In the genomic region with DNA sequence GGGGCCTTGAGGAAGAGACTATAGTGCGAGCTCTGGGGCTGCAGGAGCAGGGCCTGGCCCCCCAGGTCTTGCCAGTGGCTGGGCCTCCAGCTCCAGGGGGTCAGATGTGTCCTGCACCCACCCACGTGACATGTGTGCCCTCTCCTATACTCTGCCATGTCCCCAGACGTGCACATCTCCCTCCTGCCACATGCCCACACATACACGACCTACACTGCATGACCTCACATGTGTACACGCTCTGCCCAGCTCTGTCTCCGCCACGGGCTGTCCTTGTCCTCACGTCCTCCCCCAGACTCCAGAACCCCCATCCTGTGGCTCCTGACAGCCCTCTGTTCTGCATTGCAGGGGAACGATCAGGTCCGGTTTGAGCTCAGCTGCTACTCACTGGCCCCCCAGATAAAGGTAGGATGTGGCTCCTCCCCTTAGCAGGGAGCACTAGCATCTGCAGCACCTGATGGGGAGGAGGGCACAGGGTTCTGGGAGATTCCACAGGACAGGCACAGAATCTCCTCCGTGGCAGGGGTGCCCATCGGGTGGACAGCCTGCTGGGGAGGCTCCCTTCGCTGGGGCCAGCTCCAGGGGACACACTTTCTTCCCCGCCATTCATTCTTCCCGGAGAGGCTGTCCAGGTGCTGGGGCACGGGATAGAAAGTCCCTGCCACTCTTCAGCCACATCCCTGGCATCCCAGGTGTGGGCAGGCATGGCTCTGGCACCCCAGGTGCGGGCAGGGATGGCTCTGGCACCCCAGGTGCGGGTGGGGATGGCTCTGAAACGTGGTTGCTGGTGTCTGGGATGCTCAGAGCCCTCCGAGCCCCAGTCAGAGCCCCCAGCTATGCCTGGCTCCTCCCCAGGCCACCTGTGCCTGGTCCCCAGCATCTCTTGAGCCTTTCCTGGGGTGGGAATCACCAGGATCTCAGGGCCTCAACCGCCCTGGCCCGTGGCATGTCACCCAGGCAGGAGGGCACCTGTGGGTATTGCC, we compare ENCODE assay signal across 17 cellular contexts. TPM values are rescaled to one million over a fixed set of nuclear protein-coding genes. Genes with fewer than 3 reads are reported as not detected.
A peak's percentile ranks its signal among the peaks of the same experiment; 100 is the strongest.
DNase-seq lines count a peak whose midpoint lies in the region; ATAC-seq, FAIRE-seq and TF ChIP-seq lines count a peak whose summit lies in the region.
"Had no signal": no experiment of that assay in that cellular context is flagged by ENCODE, and none has a peak within 500 bp of the region (broad histone marks: within the 10 kb centered on the region; RNA-seq: fewer than 3 reads in every experiment).

No MANE protein-coding gene starts in this region.

- H3K9me3 ChIP-seq in kidney (ENCODE audit: control insufficient read depth in 1 of 2, low read length in 2 of 2) = no peaks in the 10 kb centered on the region

- H3K9me3 Mint-ChIP-seq in natural killer cell treated with Interleukin-12 subunit alpha and Interleukin-12 subunit beta and Interleukin-15 and Interleukin-18, amount 100 ng/mL, for 72 hours = no peaks in the 10 kb centered on the region
- H3K9me3 Mint-ChIP-seq in natural killer cell (no peaks in the 10 kb centered on the region), neural crest cell (no peaks in the 10 kb centered on the region)
- H3K9me3 Mint-ChIP-seq: CD4-positive, alpha-beta T cell; H9 had no signal

- H3K4me3 Mint-ChIP-seq in natural killer cell treated with Interleukin-12 subunit alpha and Interleukin-12 subunit beta and Interleukin-15 and Interleukin-18, amount 100 ng/mL, for 72 hours = no peak overlapping the region
- H3K4me3 Mint-ChIP-seq in natural killer cell (no peak overlapping the region), neural crest cell (no peak overlapping the region)
- H3K4me3 Mint-ChIP-seq: B cell; CD4-positive, alpha-beta T cell; H9 had no signal

- H3K36me3 ChIP-seq in kidney (ENCODE audit: control insufficient read depth in 1 of 2, insufficient read depth in 2 of 2, low read length in 2 of 2) = peaks cover 0 to 21% of the 10 kb centered on the region in 2 donors
- no peaks in the 10 kb centered on the region; the same call in 1 of the 2 replicates for H3K36me3 ChIP-seq in H7 (replicated peaks; ENCODE audit: control insufficient read depth, insufficient read depth, low read length)

- H3K36me3 Mint-ChIP-seq in natural killer cell treated with Interleukin-12 subunit alpha and Interleukin-12 subunit beta and Interleukin-15 and Interleukin-18, amount 100 ng/mL, for 72 hours = no peaks in the 10 kb centered on the region
- H3K36me3 Mint-ChIP-seq in natural killer cell (no peaks in the 10 kb centered on the region), neural crest cell (ENCODE audit: low read depth) (no peaks in the 10 kb centered on the region)

- H3K4me3 ChIP-seq in kidney (ENCODE audit: low read length in 2 of 2) (no peak overlapping the region), H7 (ENCODE audit: insufficient read depth, low read depth, low read length) (no peak overlapping the region)
- H3K4me3 ChIP-seq: GM23248 had no signal

- H3K27me3 ChIP-seq in H7 (ENCODE audit: control insufficient read depth, insufficient read depth, low read length) = no peaks in the 10 kb centered on the region; the same call in 1 of the 2 replicates

- peaks cover 0 to 4% of the 10 kb centered on the region in 2 donors for H3K4me1 ChIP-seq in kidney (ENCODE audit: control insufficient read depth in 1 of 2, insufficient read depth in 1 of 2, low read depth in 1 of 2, low read length in 2 of 2)

- H3K27me3 Mint-ChIP-seq in natural killer cell treated with Interleukin-12 subunit alpha and Interleukin-12 subunit beta and Interleukin-15 and Interleukin-18, amount 100 ng/mL, for 72 hours = peaks cover 8 to 20% of the 10 kb centered on the region in 2 donors
- H3K27me3 Mint-ChIP-seq in natural killer cell (ENCODE audit: low read depth in 2 of 2) (peaks cover 8 to 17% of the 10 kb centered on the region in 2 donors), neural crest cell (ENCODE audit: low read depth) (peaks cover 33% of the 10 kb centered on the region)

- no peaks in the 10 kb centered on the region for H3K4me1 Mint-ChIP-seq in natural killer cell treated with Interleukin-12 subunit alpha and Interleukin-12 subunit beta and Interleukin-15 and Interleukin-18, amount 100 ng/mL, for 72 hours (ENCODE audit: low read depth in 2 of 2)
- H3K4me1 Mint-ChIP-seq in natural killer cell (no peaks in the 10 kb centered on the region), neural crest cell (peaks cover 33% of the 10 kb centered on the region)
- H3K4me1 Mint-ChIP-seq: B cell had no signal

- no peak for ATAC-seq in natural killer cell treated with Interleukin-12 subunit alpha and Interleukin-12 subunit beta and Interleukin-15 and Interleukin-18, amount 100 ng/mL, for 72 hours
- ATAC-seq in natural killer cell = no peak

- TF ChIP-seq CTCF in natural killer cell (IDR thresholded peaks at IDR 0.05) (no peak), kidney (IDR thresholded peaks at IDR 0.05; ENCODE audit: borderline replicate concordance, extremely low read depth, insufficient read depth) (no peak), neural crest cell (conservative IDR thresholded peaks at IDR 0.05) (no peak)

- H3K9ac ChIP-seq in kidney (ENCODE audit: low read length in 2 of 2) = no peak overlapping the region
- H3K9ac ChIP-seq: GM23248 had no signal

- intact Hi-C loops in natural killer cell (cut with micrococcal nuclease) (loop anchor here (5.0 to 10.0 kb wide), 2 partner anchors 401 to 583 kb away; no protein-coding TSS in a partner anchor), kidney (cut with DNase I) (loop anchor here (5.0 kb wide), 1 partner anchor 218 kb away; no protein-coding TSS in a partner anchor)

- no peak overlapping the region for H3K27ac ChIP-seq in kidney (ENCODE audit: low read depth in 2 of 2, low read length in 2 of 2)
- H3K27ac ChIP-seq: GM23248 had no signal

- no peak overlapping the region for H3K27ac Mint-ChIP-seq in natural killer cell treated with Interleukin-12 subunit alpha and Interleukin-12 subunit beta and Interleukin-15 and Interleukin-18, amount 100 ng/mL, for 72 hours
- H3K27ac Mint-ChIP-seq in natural killer cell = no peak overlapping the region
- peak overlapping the region; percentile 20 for H3K27ac Mint-ChIP-seq in neural crest cell (ENCODE audit: unreplicated experiment)
- H3K27ac Mint-ChIP-seq: B cell; CD4-positive, alpha-beta T cell; H9 had no signal

- FAIRE-seq in kidney (lab: Jason Lieb, UNC) = no peak
- FAIRE-seq: HTR-8/SVneo had no signal

- DNase-seq in natural killer cell treated with Interleukin-12 subunit alpha and Interleukin-12 subunit beta and Interleukin-15 and Interleukin-18, amount 100 ng/mL, for 72 hours (ENCODE audit: low spot score) = peak; percentile 39
- DNase-seq in natural killer cell = no peak
- DNase-seq in kidney = peak; percentile 53
- no peak for DNase-seq in neural crest cell (ENCODE audit: low read depth, low spot score)
- no peak for DNase-seq in activated naive CD4-positive, alpha-beta T cell treated with Interleukin-2 at 50 U/mL for 16 hours
- no peak for DNase-seq in SHP77 treated with DMSO at 0.1 percent for 48 hours (lab: John Stamatoyannopoulos, UW)
- DNase-seq in H7 = no peak
- DNase-seq: ACHN; C1 segment of cervical spinal cord; Calu3; CD4-positive, alpha-beta T cell; DMS 273 treated with DMSO at 0.1 percent for 48 hours; GM23248; H9 had no signal

RNA-seq across cellular contexts. Expression of gene ASS1, which starts 19.3 kb away (rescaled TPM):
- total RNA-seq in natural killer cell treated with Interleukin-12 subunit alpha and Interleukin-12 subunit beta and Interleukin-15 and Interleukin-18, amount 100 ng/mL, for 72 hours = not detected
- total RNA-seq in natural killer cell (1 to 10 TPM in 1 of 3 donors, not detected in 2; 1.3 TPM), kidney (124 TPM), neural crest cell (4.0 and 4.5 TPM in 2 replicates)
- polyA plus RNA-seq in kidney (ENCODE audit: insufficient read depth, low read depth, low replicate concordance) = 1,185 TPM
- total RNA-seq in H7 (2014; rRNA removed; shearing (Covaris generic)) = 77.0 and 81.5 TPM in 2 replicates
- total RNA-seq: A172; CD4-positive, alpha-beta T cell had no signal

Comparison
In these comparisons a context has a peak if more than half of its experiments do, and no peak if none do; other contexts are left out.
1. DNase-seq: peak in natural killer cell treated with Interleukin-12 subunit alpha and Interleukin-12 subunit beta and Interleukin-15 and Interleukin-18, amount 100 ng/mL, for 72 hours (single experiment) and kidney (single experiment); none in natural killer cell (single experiment), neural crest cell (single experiment), activated naive CD4-positive, alpha-beta T cell treated with Interleukin-2 at 50 U/mL for 16 hours (single experiment), SHP77 treated with DMSO at 0.1 percent for 48 hours (single experiment) and H7 (single experiment).
2. RNA of gene ASS1, which starts 19.3 kb away (total RNA-seq): 124 TPM in kidney (single experiment) and 77.0 to 81.5 TPM in H7; 4.0 to 4.5 TPM in neural crest cell, not detected in natural killer cell treated with Interleukin-12 subunit alpha and Interleukin-12 subunit beta and Interleukin-15 and Interleukin-18, amount 100 ng/mL, for 72 hours and 1.3 TPM in natural killer cell; every median in the first group is over 10 times any median in the second.